In the genomic region with DNA sequence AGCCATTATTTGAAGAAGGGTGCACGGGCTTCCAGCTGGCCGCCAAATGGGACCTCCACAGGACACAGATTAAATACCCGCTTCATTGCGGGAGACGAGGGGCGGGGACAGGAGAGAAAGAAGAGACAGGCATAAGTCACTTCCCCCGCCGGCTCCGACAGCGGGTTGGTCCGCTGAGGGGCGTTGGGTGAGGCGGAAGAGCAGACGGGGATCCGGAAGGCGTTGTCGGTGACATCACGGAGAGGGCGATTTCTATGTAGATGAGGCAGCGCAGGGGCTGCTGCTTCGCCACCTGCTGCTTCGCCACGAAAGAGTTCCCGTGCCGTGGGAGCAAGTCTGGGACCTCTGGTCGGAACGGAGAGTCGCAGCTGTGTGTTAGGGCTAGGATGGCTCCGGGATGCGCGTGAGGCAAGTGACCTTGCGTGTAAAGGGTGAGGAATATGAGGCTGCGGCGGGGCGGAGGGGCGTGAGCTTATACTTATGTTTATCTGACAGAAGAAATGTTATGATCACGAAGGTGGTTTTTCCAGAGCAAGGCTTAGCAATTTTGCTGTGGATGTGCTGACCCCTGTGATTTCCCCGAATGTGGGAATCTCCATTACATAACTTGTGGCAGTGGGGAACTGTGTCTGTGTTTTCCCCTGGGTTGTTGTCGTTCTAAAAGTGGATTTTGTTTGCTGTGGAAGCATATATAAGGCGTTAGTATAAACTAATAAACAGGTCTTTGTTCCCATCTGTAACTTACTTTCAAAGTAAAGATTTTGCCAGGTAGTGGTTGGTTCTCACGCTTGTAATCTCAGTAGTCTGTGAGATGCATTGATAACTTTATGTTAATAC, we compare ENCODE assay signal across 1 cellular context.
TF ChIP-seq lines count a peak whose summit lies in the region.
"Not testable (repeated sequence)": the region's sequence is repeated elsewhere in the genome, so short reads cannot be mapped to it uniquely, and the experiment has no call there.

No MANE protein-coding gene starts in this region.

TF ChIP-seq in K562, 482 proteins besides CTCF, POLR2A, EP300 and RAD21 (continued from another document):
- TF ChIP-seq ZBTB11 (CRISPR knock-in tag; IDR thresholded peaks at IDR 0.05) (peak in 1 of 3 experiments; percentile 68; a peak in 2 of 6 replicates), RB1 (IDR thresholded peaks at IDR 0.05; ENCODE audit: low read depth) (peak; percentile 52), ZFPM2 (CRISPR knock-in tag; IDR thresholded peaks at IDR 0.05) (peak; percentile 92; the same call in 1 of the 2 replicates), SAFB (IDR thresholded peaks at IDR 0.05; ENCODE audit: borderline replicate concordance, low read depth, low read length) (peak; percentile 52; the same call in 1 of the 2 replicates), ZBED1 (IDR thresholded peaks at IDR 0.05) (peak; percentile 99), HEY1 (CRISPR knock-in tag; IDR thresholded peaks at IDR 0.05; ENCODE audit: borderline replicate concordance) (peak; percentile 97), SMAD4 (CRISPR knock-in tag; conservative IDR thresholded peaks at IDR 0.05) (peak; percentile 91), ZMIZ1 (IDR thresholded peaks at IDR 0.05; ENCODE audit: low read depth in 2 of 2, low read length in 2 of 2) (peak in 1 of 2 experiments; percentile 99; a peak in 2 of 4 replicates), FOXP1 (CRISPR knock-in tag; IDR thresholded peaks at IDR 0.05) (peak; percentile 75), SAP30 (IDR thresholded peaks at IDR 0.05; ENCODE audit: borderline replicate concordance, insufficient read depth, low read depth, low read length, poor library complexity, severe bottlenecking) (peak; percentile 24), RBFOX2 (IDR thresholded peaks at IDR 0.05; ENCODE audit: low read depth, low read length) (peak; percentile 91), E2F5 (CRISPR knock-in tag; IDR thresholded peaks at IDR 0.05) (peak; percentile 75; the same call in 1 of the 2 replicates), GATAD2B (IDR thresholded peaks at IDR 0.05; ENCODE audit: borderline replicate concordance) (peak; percentile 97), FOXM1 (IDR thresholded peaks at IDR 0.05; ENCODE audit: low read depth) (0 out of 2 replicates have a peak, but pooled peaks have one; percentile 22), RNF2 (IDR thresholded peaks at IDR 0.05) (peak; percentile 99), NCOA1 (IDR thresholded peaks at IDR 0.05; ENCODE audit: low read depth) (peak; percentile 71; the same call in 1 of the 2 replicates), MYC (IDR thresholded peaks at IDR 0.05; ENCODE audit: low read depth, low read length) (peak; percentile 23; the same call in 1 of the 2 replicates), MYC (CRISPR knock-in tag; IDR thresholded peaks at IDR 0.05; ENCODE audit: borderline replicate concordance, low read depth) (peak; percentile 29; the same call in 1 of the 2 replicates), THRB (CRISPR knock-in tag; conservative IDR thresholded peaks at IDR 0.05) (peak; percentile 100), NR2C1 (IDR thresholded peaks at IDR 0.05) (0 out of 2 replicates have a peak, but pooled peaks have one; percentile 22), NR2C1 (tag; IDR thresholded peaks at IDR 0.05) (peak; percentile 53), SRF (CRISPR knock-in tag; IDR thresholded peaks at IDR 0.05) (peak in 1 of 2 experiments; percentile 88; a peak in 1 of 4 replicates)
- TF ChIP-seq, protein P1, sequence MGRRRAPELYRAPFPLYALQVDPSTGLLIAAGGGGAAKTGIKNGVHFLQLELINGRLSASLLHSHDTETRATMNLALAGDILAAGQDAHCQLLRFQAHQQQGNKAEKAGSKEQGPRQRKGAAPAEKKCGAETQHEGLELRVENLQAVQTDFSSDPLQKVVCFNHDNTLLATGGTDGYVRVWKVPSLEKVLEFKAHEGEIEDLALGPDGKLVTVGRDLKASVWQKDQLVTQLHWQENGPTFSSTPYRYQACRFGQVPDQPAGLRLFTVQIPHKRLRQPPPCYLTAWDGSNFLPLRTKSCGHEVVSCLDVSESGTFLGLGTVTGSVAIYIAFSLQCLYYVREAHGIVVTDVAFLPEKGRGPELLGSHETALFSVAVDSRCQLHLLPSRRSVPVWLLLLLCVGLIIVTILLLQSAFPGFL (CRISPR knock-in tag; IDR thresholded peaks at IDR 0.05), result peak; percentile 55; the same call in 1 of the 2 replicates
- TF ChIP-seq FOXM1 (CRISPR knock-in tag; IDR thresholded peaks at IDR 0.05; ENCODE audit: low read depth), result not testable (repeated sequence)
